ENCODE assay signal across 1 cellular context in genomic region chr3:46971151-46971550, GRCh38.
TF ChIP-seq lines count a peak whose summit lies in the region.

No MANE protein-coding gene starts in this region.

TF ChIP-seq in SK-N-SH treated with all-trans-retinoic acid at 6 μM for 48 hours, 23 proteins besides CTCF, POLR2A, EP300 and RAD21 (continued from another document):
- TF ChIP-seq BACH2 (CRISPR knock-in tag; IDR thresholded peaks at IDR 0.05; ENCODE audit: borderline replicate concordance) = no peak
- no peak for TF ChIP-seq PATZ1 (CRISPR knock-in tag; IDR thresholded peaks at IDR 0.05; ENCODE audit: borderline replicate concordance)
- no peak for TF ChIP-seq ZC3H10 (CRISPR knock-in tag; IDR thresholded peaks at IDR 0.05)
- no peak for TF ChIP-seq TOX (CRISPR knock-in tag; IDR thresholded peaks at IDR 0.05; ENCODE audit: borderline replicate concordance)
- no peak for TF ChIP-seq TCF4 (CRISPR knock-in tag; IDR thresholded peaks at IDR 0.05; ENCODE audit: borderline replicate concordance)
- TF ChIP-seq CSRNP3 (CRISPR knock-in tag; IDR thresholded peaks at IDR 0.05) = no peak
- no peak for TF ChIP-seq ZFP30 (CRISPR knock-in tag; IDR thresholded peaks at IDR 0.05)
